In the genomic region with DNA sequence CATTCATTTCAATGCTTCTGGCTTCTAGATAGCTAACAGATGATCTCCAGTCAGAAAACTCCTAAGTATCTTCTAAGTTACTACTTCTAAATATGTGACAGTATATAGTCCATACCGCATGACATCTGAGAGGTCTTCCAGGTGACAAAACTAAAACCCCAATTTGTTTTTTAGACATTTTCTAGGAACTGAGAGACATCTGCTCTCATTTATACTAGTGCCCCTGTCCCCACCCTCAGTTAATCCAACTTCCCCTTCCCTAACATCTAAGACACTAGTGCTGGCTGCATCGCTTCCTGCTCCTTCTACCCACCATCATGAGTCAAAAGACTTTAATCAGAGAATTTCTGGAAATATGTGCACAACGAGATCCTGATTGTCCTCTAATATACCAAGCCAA, we compare ENCODE assay signal across 17 cellular contexts. TPM values are rescaled to one million over a fixed set of nuclear protein-coding genes. Genes with fewer than 3 reads are reported as not detected.
DNase-seq lines count a peak whose midpoint lies in the region; ATAC-seq and TF ChIP-seq lines count a peak whose summit lies in the region.
"Had no signal": no experiment of that assay in that cellular context is flagged by ENCODE, and none has a peak within 500 bp of the region (broad histone marks: within the 10 kb centered on the region; RNA-seq: fewer than 3 reads in every experiment).

No MANE protein-coding gene starts in this region.

- no peaks in the 10 kb centered on the region for H3K27me3 Mint-ChIP-seq in activated naive CD4-positive, alpha-beta T cell treated with anti-CD3 and anti-CD28 coated beads, Interleukin-2, amount 50 U/mL, for 24 hours
- no peaks in the 10 kb centered on the region for H3K27me3 Mint-ChIP-seq in activated B cell treated with CpG ODN at 0.5 μM for 24 hours

- H4K20me1 ChIP-seq in Karpas-422 (ENCODE audit: insufficient read depth, low read depth, low read length), result peaks cover 18% of the 10 kb centered on the region

- 24% methylated on average over 3 of the region's 3 CpGs for WGBS in thymus

- peak overlapping the region; percentile 12 for H3K4me3 Mint-ChIP-seq in activated naive CD4-positive, alpha-beta T cell treated with anti-CD3 and anti-CD28 coated beads, Interleukin-2, amount 50 U/mL, for 24 hours
- peak overlapping the region; percentile 42 for H3K4me3 Mint-ChIP-seq in activated B cell treated with CpG ODN at 0.5 μM for 24 hours
- H3K4me3 Mint-ChIP-seq: CD8-positive, alpha-beta T cell had no signal

- ATAC-seq in activated B cell treated with CpG ODN at 0.5 μM for 24 hours (ENCODE audit: low read depth), result peak; percentile 72
- no peak for ATAC-seq in GM21423 (IDR thresholded peaks at IDR 0.05; ENCODE audit: unreplicated experiment)
- ATAC-seq: CD8-positive, alpha-beta T cell had no signal

- intact Hi-C loops in activated B cell treated with CpG ODN at 0.5 μM for 24 hours (cut with micrococcal nuclease), result loop anchor here (1.0 to 5.0 kb wide), 2 partner anchors 10 to 39 kb away; a partner anchor contains a TSS

- no peak overlapping the region for H3K4me3 ChIP-seq in Karpas-422 (ENCODE audit: low read length)
- no peak overlapping the region for H3K4me3 ChIP-seq in thymus (ENCODE audit: low read length)
- H3K4me3 ChIP-seq: cardiac muscle cell, hepatocyte had no signal

- H3K9me2 ChIP-seq in Karpas-422 (replicated peaks; ENCODE audit: insufficient read depth, low read length), result no peaks in the 10 kb centered on the region

- H3K27me3 ChIP-seq in Karpas-422 (ENCODE audit: low read length) (no peaks in the 10 kb centered on the region), thymus (ENCODE audit: control insufficient read depth, insufficient read depth) (no peaks in the 10 kb centered on the region)
- H3K27me3 ChIP-seq: cardiac muscle cell, hepatocyte had no signal

- H3K79me2 ChIP-seq in Karpas-422 (ENCODE audit: low read length), result peaks cover 93% of the 10 kb centered on the region

- CTCF ChIA-PET in activated B cell treated with CpG ODN at 0.5 μM for 24 hours (lab: Charles Lee), result interaction anchor here (0.7 kb wide), 1 partner anchor 32 kb away, joined by 5 read pairs; no protein-coding TSS in a partner anchor

- POLR2A ChIA-PET in activated B cell treated with CpG ODN at 0.5 μM for 24 hours (lab: Charles Lee), result interaction anchor here (0.6 to 2.9 kb wide), 4 partner anchors 10 to 315 kb away, joined by 3 to 9 read pairs (median 7); a partner anchor contains a TSS

- H3K9me3 ChIP-seq in Karpas-422 (ENCODE audit: low read length) (no peaks in the 10 kb centered on the region), thymus (ENCODE audit: control insufficient read depth) (no peaks in the 10 kb centered on the region)

- H3K36me3 Mint-ChIP-seq in activated naive CD4-positive, alpha-beta T cell treated with anti-CD3 and anti-CD28 coated beads, Interleukin-2, amount 50 U/mL, for 24 hours, result peaks cover 17% of the 10 kb centered on the region
- peaks cover 27% of the 10 kb centered on the region for H3K36me3 Mint-ChIP-seq in activated B cell treated with CpG ODN at 0.5 μM for 24 hours (ENCODE audit: low read depth)

- peaks cover 74% of the 10 kb centered on the region for H3K4me1 Mint-ChIP-seq in activated naive CD4-positive, alpha-beta T cell treated with anti-CD3 and anti-CD28 coated beads, Interleukin-2, amount 50 U/mL, for 24 hours
- H3K4me1 Mint-ChIP-seq in activated B cell treated with CpG ODN at 0.5 μM for 24 hours, result peaks cover 80% of the 10 kb centered on the region

- DNase-seq in activated naive CD4-positive, alpha-beta T cell treated with Interleukin-2 at 50 U/mL for 16 hours, result no peak
- DNase-seq in Karpas-422, result peak; percentile 60
- DNase-seq in activated B cell treated with CpG ODN at 0.5 μM for 24 hours, result no peak
- DNase-seq in NCI-H82 treated with DMSO at 0.1 percent for 48 hours (lab: John Stamatoyannopoulos, UW; ENCODE audit: unreplicated experiment), result no peak
- no peak for DNase-seq in hypothalamus (lab: John Stamatoyannopoulos, UW)
- DNase-seq: activated CD8-positive, alpha-beta memory T cell treated with anti-CD3 and anti-CD28 coated beads, Interleukin-2, amount 50 U/mL, for 48 hours; CD8-positive, alpha-beta T cell; EL; midbrain; NCI-H187; NCI-H510A; occipital lobe had no signal

- peak overlapping the region; percentile 24 for H3K4me2 ChIP-seq in Karpas-422 (ENCODE audit: low read depth, low read length, poor library complexity, severe bottlenecking)
- H3K4me2 ChIP-seq: hepatocyte had no signal

- no peak overlapping the region for H2AFZ ChIP-seq in Karpas-422 (ENCODE audit: low read length)
- H2AFZ ChIP-seq: hepatocyte had no signal

- H3K4me1 ChIP-seq in Karpas-422 (ENCODE audit: low read length) (peaks cover 47% of the 10 kb centered on the region), thymus (ENCODE audit: control insufficient read depth, insufficient read depth, low read length) (peaks cover 11% of the 10 kb centered on the region)

- H3K27ac Mint-ChIP-seq in activated naive CD4-positive, alpha-beta T cell treated with anti-CD3 and anti-CD28 coated beads, Interleukin-2, amount 50 U/mL, for 24 hours, result peak overlapping the region; percentile 35
- peak overlapping the region; percentile 76 for H3K27ac Mint-ChIP-seq in activated B cell treated with CpG ODN at 0.5 μM for 24 hours
- H3K27ac Mint-ChIP-seq: CD8-positive, alpha-beta T cell had no signal

- H3K9ac ChIP-seq in Karpas-422 (ENCODE audit: low read length), result no peak overlapping the region

- no peaks in the 10 kb centered on the region for H3K9me3 Mint-ChIP-seq in activated naive CD4-positive, alpha-beta T cell treated with anti-CD3 and anti-CD28 coated beads, Interleukin-2, amount 50 U/mL, for 24 hours
- H3K9me3 Mint-ChIP-seq in activated B cell treated with CpG ODN at 0.5 μM for 24 hours, result peaks cover 8% of the 10 kb centered on the region
- H3K9me3 Mint-ChIP-seq: CD8-positive, alpha-beta T cell had no signal

- no peak for TF ChIP-seq CTCF in activated B cell treated with CpG ODN at 0.5 μM for 24 hours (IDR thresholded peaks at IDR 0.05)

- H3K27ac ChIP-seq in Karpas-422 (ENCODE audit: low read length) (peak overlapping the region; percentile 79), thymus (ENCODE audit: low read depth) (peak overlapping the region; percentile 31)
- H3K27ac ChIP-seq: cardiac muscle cell, hepatocyte had no signal

- no peaks in the 10 kb centered on the region for H3K36me3 ChIP-seq in Karpas-422 (ENCODE audit: insufficient read depth, low read length)
- H3K36me3 ChIP-seq in thymus (ENCODE audit: control insufficient read depth, insufficient read depth), result no peaks in the 10 kb centered on the region
- H3K36me3 ChIP-seq: cardiac muscle cell had no signal

RNA-seq across cellular contexts. Expression of a gene that starts 37.9 kb away (rescaled TPM):
- 52.3 and 72.9 TPM in 2 replicates for total RNA-seq in Karpas-422 (2014; rRNA removed; shearing (Covaris generic); ENCODE audit: low replicate concordance)
- total RNA-seq in activated B cell treated with CpG ODN at 0.5 μM for 24 hours, result 46.5 and 52.7 TPM in 2 replicates
- 12.5 TPM for polyA plus RNA-seq in thymus
